Comparison of ENCODE assay signal across 24 cellular contexts in the genomic region with DNA sequence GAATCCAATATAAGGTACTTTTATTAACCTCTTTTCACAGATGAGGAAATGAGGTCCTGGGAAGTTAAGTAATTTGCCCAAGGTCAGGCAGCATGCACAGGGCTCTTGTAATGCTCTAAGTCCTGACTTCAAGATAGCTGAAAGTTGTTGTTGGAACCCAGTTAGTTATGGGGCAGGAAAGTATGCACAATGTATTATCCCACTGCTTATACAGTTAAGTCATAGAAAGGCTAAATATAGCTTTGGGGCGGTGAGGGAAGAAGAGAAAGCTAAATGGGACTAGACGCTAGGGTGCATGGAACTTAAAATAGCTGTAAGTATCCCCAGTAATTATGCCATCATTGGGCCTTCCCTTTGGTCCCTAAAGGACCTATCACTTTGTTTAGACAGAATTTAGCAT. TPM values are rescaled to one million over a fixed set of nuclear protein-coding genes. Genes with fewer than 3 reads are reported as not detected.
DNase-seq lines count a peak whose midpoint lies in the region; ATAC-seq and TF ChIP-seq lines count a peak whose summit lies in the region.
"Had no signal": no experiment of that assay in that cellular context is flagged by ENCODE, and none has a peak within 500 bp of the region (broad histone marks: within the 10 kb centered on the region; RNA-seq: fewer than 3 reads in every experiment).

No MANE protein-coding gene starts in this region.

- H3K4me3 ChIP-seq in heart left ventricle = no peak overlapping the region
- H3K4me3 ChIP-seq in right atrium auricular region = no peak overlapping the region
- H3K4me3 ChIP-seq in astrocyte of the spinal cord (ENCODE audit: low read depth, low read length) = no peak overlapping the region
- H3K4me3 ChIP-seq: BLaER1, esophagus squamous epithelium, MG63, prostate gland, uterus had no signal

- no peaks in the 10 kb centered on the region for H3K4me1 Mint-ChIP-seq in MCF 10A (ENCODE audit: insufficient read depth, unreplicated experiment)

- no peaks in the 10 kb centered on the region for H3K36me3 ChIP-seq in heart left ventricle
- no peaks in the 10 kb centered on the region for H3K36me3 ChIP-seq in right atrium auricular region
- H3K36me3 ChIP-seq: BLaER1, esophagus squamous epithelium, MG63, prostate gland, uterus had no signal

- 34 to 45% (median 39%) methylated on average over 2 of the region's 2 CpGs for WGBS in heart left ventricle, 4 donors

- TF ChIP-seq CTCF in heart left ventricle (IDR thresholded peaks at IDR 0.05) (no peak), right atrium auricular region (IDR thresholded peaks at IDR 0.05) (no peak), astrocyte of the spinal cord (IDR thresholded peaks at IDR 0.05; ENCODE audit: low read depth, low read length) (no peak), MCF 10A (IDR thresholded peaks at IDR 0.05; ENCODE audit: unreplicated experiment) (no peak)

- BruUV-seq in MCF 10A (replicated peaks; lab: Mats Ljungman, UMichigan) = no TSS peak

- H3K27me3 Mint-ChIP-seq in MCF 10A (ENCODE audit: insufficient read depth, unreplicated experiment) = no peaks in the 10 kb centered on the region

- H3K27ac ChIP-seq in heart left ventricle = no peak overlapping the region
- H3K27ac ChIP-seq in right atrium auricular region = no peak overlapping the region
- H3K27ac ChIP-seq: BLaER1, esophagus squamous epithelium, prostate gland, uterus, VCaP had no signal

- H3K27me3 ChIP-seq in heart left ventricle = no peaks in the 10 kb centered on the region
- no peaks in the 10 kb centered on the region for H3K27me3 ChIP-seq in right atrium auricular region
- H3K27me3 ChIP-seq: BLaER1, esophagus squamous epithelium, MG63, uterus had no signal

- POLR2A ChIA-PET in MCF 10A (lab: Yijun Ruan, JAX) = interaction anchor here (0.8 to 3.1 kb wide), 4 partner anchors 10 to 336 kb away, joined by 4 to 10 read pairs (median 5); a partner anchor contains a TSS

- H3K4me3 Mint-ChIP-seq in MCF 10A (ENCODE audit: unreplicated experiment) = no peak overlapping the region
- H3K4me3 Mint-ChIP-seq: neural crest cell had no signal

- CTCF ChIA-PET in MCF 10A (lab: Yijun Ruan, JAX) = interaction anchor here (0.8 to 2.0 kb wide), 4 partner anchors 12 to 213 kb away, joined by 3 to 7 read pairs (median 4); no protein-coding TSS in a partner anchor

- H3K9me3 ChIP-seq in heart left ventricle (no peaks in the 10 kb centered on the region), right atrium auricular region (no peaks in the 10 kb centered on the region)
- H3K9me3 ChIP-seq: BLaER1, esophagus squamous epithelium, MG63, prostate gland, uterus had no signal

- no peaks in the 10 kb centered on the region for H3K36me3 Mint-ChIP-seq in activated naive CD4-positive, alpha-beta T cell treated with anti-CD3 and anti-CD28 coated beads, Interleukin-2, amount 50 U/mL, for 72 hours
- no peaks in the 10 kb centered on the region for H3K36me3 Mint-ChIP-seq in MCF 10A (ENCODE audit: insufficient read depth, unreplicated experiment)

- H3K27ac Mint-ChIP-seq in activated naive CD4-positive, alpha-beta T cell treated with anti-CD3 and anti-CD28 coated beads, Interleukin-2, amount 50 U/mL, for 72 hours = no peak overlapping the region
- no peak overlapping the region for H3K27ac Mint-ChIP-seq in MCF 10A (ENCODE audit: low read depth, unreplicated experiment)

- no peaks in the 10 kb centered on the region for H3K9me3 Mint-ChIP-seq in activated naive CD4-positive, alpha-beta T cell treated with anti-CD3 and anti-CD28 coated beads, Interleukin-2, amount 50 U/mL, for 72 hours
- H3K9me3 Mint-ChIP-seq in MCF 10A (ENCODE audit: unreplicated experiment) = no peaks in the 10 kb centered on the region
- H3K9me3 Mint-ChIP-seq: neural crest cell had no signal

- intact Hi-C loops in heart left ventricle (cut with DNase I) = loop anchor here in 2 of 10 donors (10.0 kb wide), 2 partner anchors 227 to 293 kb away; no protein-coding TSS in a partner anchor
- intact Hi-C loops in MCF 10A (cut with micrococcal nuclease) = no loop called here

- TF ChIP-seq POLR2A in heart left ventricle (IDR thresholded peaks at IDR 0.05) = no peak

- ATAC-seq in heart left ventricle = peak in 3 of 4 donors; percentile 26 to 48 (median 39)
- ATAC-seq in GM21737 (IDR thresholded peaks at IDR 0.05; ENCODE audit: unreplicated experiment) = no peak
- ATAC-seq in activated naive CD4-positive, alpha-beta T cell treated with anti-CD3 and anti-CD28 coated beads, Interleukin-2, amount 50 U/mL, for 72 hours = no peak
- ATAC-seq: left ventricle myocardium superior had no signal

- H3K4me1 ChIP-seq in heart left ventricle (peaks cover 0 to 36% (median 7%) of the 10 kb centered on the region in 12 donors), right atrium auricular region (peaks cover 0 to 10% of the 10 kb centered on the region in 2 donors)
- H3K4me1 ChIP-seq: prostate gland, uterus had no signal

- no peak for DNase-seq in heart left ventricle
- DNase-seq in right atrium auricular region (ENCODE audit: low spot score) = no peak
- DNase-seq in astrocyte of the spinal cord (ENCODE audit: low read depth, low spot score) = peak; percentile 50
- peak; percentile 68 for DNase-seq in iris pigment epithelial cell (ENCODE audit: low read depth)
- DNase-seq in activated naive CD4-positive, alpha-beta T cell treated with anti-CD3 and anti-CD28 coated beads, Interleukin-2, amount 50 U/mL, for 72 hours (ENCODE audit: low spot score in 2 of 2) = no peak
- no peak for DNase-seq in MCF 10A (ENCODE audit: unreplicated experiment)
- DNase-seq in G401 (ENCODE audit: low spot score) = no peak
- DNase-seq: activated CD4-positive, alpha-beta T cell treated with anti-CD3 and anti-CD28 coated beads, Interleukin-2, amount 50 U/mL, for 4 hours; activated gamma-delta T cell treated with Interleukin-2 at 50 U/mL for 16 hours; amygdala; esophagus squamous epithelium; head of caudate nucleus; left ventricle myocardium superior; MG63; NCI-H1436 treated with DMSO at 0.1 percent for 48 hours; NCI-H69; small intestine; substantia nigra; uterus had no signal

- in situ Hi-C loops in astrocyte of the spinal cord (cut with HindIII; ENCODE audit: low sequenced_read_pairs) = no loop called here
- in situ Hi-C loops in G401 (cut with HindIII; ENCODE audit: low sequenced_read_pairs) = no loop called here

RNA-seq across cellular contexts. Expression of a gene that starts 9.2 kb away (rescaled TPM):
- total RNA-seq in heart left ventricle = 10 to 100 TPM in 1 of 9 donors, 1 to 10 TPM in 8; 2.4 to 10.8 (median 7.7) TPM
- polyA plus RNA-seq in heart left ventricle = 1 to 10 TPM; 1.5 to 1.9 TPM
- 1 to 10 TPM; 3.4 to 3.8 TPM for total RNA-seq in right atrium auricular region
- 10 to 100 TPM; 16.7 to 20.9 TPM for total RNA-seq in activated naive CD4-positive, alpha-beta T cell treated with anti-CD3 and anti-CD28 coated beads, Interleukin-2, amount 50 U/mL, for 72 hours
- 5.3 and 7.4 TPM in 2 replicates for total RNA-seq in MCF 10A (2022)
- total RNA-seq in G401 (2014; rRNA removed; shearing (Covaris generic)) = 31.1 and 35.3 TPM in 2 replicates

Comparison
In these comparisons a context has a peak if more than half of its experiments do, and no peak if none do; other contexts are left out.
1. ATAC-seq: peak in heart left ventricle (3 of 4); none in GM21737 (single experiment) and activated naive CD4-positive, alpha-beta T cell treated with anti-CD3 and anti-CD28 coated beads, Interleukin-2, amount 50 U/mL, for 72 hours (0 of 2).
2. DNase-seq: peak in astrocyte of the spinal cord (single experiment) and iris pigment epithelial cell (single experiment); none in heart left ventricle (0 of 5), right atrium auricular region (single experiment), activated naive CD4-positive, alpha-beta T cell treated with anti-CD3 and anti-CD28 coated beads, Interleukin-2, amount 50 U/mL, for 72 hours (0 of 2), MCF 10A (single experiment) and G401 (single experiment).